22 cellular contexts compared by ENCODE assay signal in genomic region chr5:168424506-168425298, GRCh38.
DNase-seq lines count a peak whose midpoint lies in the region; ATAC-seq, FAIRE-seq and TF ChIP-seq lines count a peak whose summit lies in the region.
"Had no signal": no experiment of that assay in that cellular context is flagged by ENCODE, and none has a peak within 500 bp of the region (broad histone marks: within the 10 kb centered on the region; RNA-seq: fewer than 3 reads in every experiment).

No MANE protein-coding gene starts in this region.

- H3K27ac ChIP-seq in HepG2 (ENCODE audit: extremely low read length, insufficient read depth, low read length), result no peak overlapping the region
- H3K27ac ChIP-seq: uterus had no signal

- TF ChIP-seq CTCF in AG09319 (IDR thresholded peaks at IDR 0.05; ENCODE audit: low read depth, low read length) (no peak), HepG2 (CRISPR knock-in tag; IDR thresholded peaks at IDR 0.05) (no peak)

- no peak for FAIRE-seq in HepG2 (lab: Jason Lieb, UNC)
- FAIRE-seq: GM12891 had no signal

- POLR2A ChIA-PET in HepG2 (lab: Yijun Ruan, JAX), result no interaction called here

- DNase-seq in AG09319 (ENCODE audit: extremely low read depth, low read depth) (peak; percentile 4), HS-5 (ENCODE audit: low read depth) (peak; percentile 25), astrocyte of the hippocampus (ENCODE audit: low read depth, low spot score) (peak; percentile 66), HepG2 (ENCODE audit: low spot score) (no peak), NOMO-1 treated with DMSO at 0.1 percent for 48 hours (lab: John Stamatoyannopoulos, UW; ENCODE audit: unreplicated experiment) (no peak), DMS114 treated with DMSO at 0.1 percent for 48 hours (lab: John Stamatoyannopoulos, UW; ENCODE audit: unreplicated experiment) (no peak), NCI-H748 (lab: John Stamatoyannopoulos, UW; ENCODE audit: unreplicated experiment) (no peak)
- DNase-seq: activated CD4-positive, CD25-positive, alpha-beta regulatory T cell; GDM1; islet precursor cell; MV-4-11; natural killer cell; NCI-H2081 treated with DMSO at 0.1 percent for 48 hours; NCI-H524 treated with DMSO at 0.1 percent for 48 hours; OCI-M1; stimulated activated CD8-positive, alpha-beta memory T cell treated with anti-CD3 and anti-CD28 coated beads, Interleukin-4, amount 100 ng/mL, for 48 hours; T-helper 2 cell; uterus had no signal

- no peak overlapping the region for H3K9ac ChIP-seq in HepG2 (ENCODE audit: insufficient read depth, low read depth, low read length)

- no peaks in the 10 kb centered on the region for H3K79me2 ChIP-seq in HepG2 (ENCODE audit: insufficient read depth, low read length)

- WGBS in HepG2 (ENCODE audit: low lambda C conversion rate), result 91% methylated on average over 3 of the region's 3 CpGs

- H2AFZ ChIP-seq in HepG2 (ENCODE audit: low read length), result no peak overlapping the region

- CTCF ChIA-PET in HepG2 (lab: Yijun Ruan, JAX; ENCODE audit: low intra/inter-chr PET ratio, low total read pairs), result interaction anchor here (1.3 kb wide), 1 partner anchor 155 kb away, joined by 6 read pairs; no protein-coding TSS in a partner anchor

- TF ChIP-seq EP300 in HepG2 (IDR thresholded peaks at IDR 0.05; ENCODE audit: low read depth in 2 of 2, low read length in 2 of 2) (no peak), HepG2 (CRISPR knock-in tag; IDR thresholded peaks at IDR 0.05; ENCODE audit: borderline replicate concordance) (no peak)

- no TSS peak for BruUV-seq in HepG2 (replicated peaks; lab: Mats Ljungman, UMichigan)

- no peak for TF ChIP-seq POLR2A in HepG2 (IDR thresholded peaks at IDR 0.05; ENCODE audit: insufficient read depth in 1 of 2, low read depth in 2 of 2, low read length in 2 of 2)

- no peaks in the 10 kb centered on the region for H3K27me3 ChIP-seq in HepG2 (ENCODE audit: control insufficient read depth in 1 of 2, insufficient read depth in 2 of 2, low read length in 2 of 2)
- H3K27me3 ChIP-seq: uterus had no signal

- H3K4me3 ChIP-seq in HepG2 (replicated peaks in 1 of 3; ENCODE audit: insufficient read depth in 1 of 3, low read depth in 2 of 3, low read length in 3 of 3), result no peak overlapping the region
- H3K4me3 ChIP-seq: uterus had no signal

- peak overlapping the region; percentile 55 for H3K4me2 ChIP-seq in HepG2 (ENCODE audit: low read depth, low read length)

- intact Hi-C loops in HepG2 (cut with micrococcal nuclease; ENCODE audit: unreplicated experiment), result loop anchor here (5.0 kb wide), 1 partner anchor 132 kb away; the partner anchor contains the start of gene WWC1

- H3K36me3 ChIP-seq in HepG2 (replicated peaks in 1 of 2; ENCODE audit: control insufficient read depth in 1 of 2, insufficient read depth in 2 of 2, low read length in 2 of 2), result peaks cover 3 to 15% of the 10 kb centered on the region in 2 experiments; a peak in 2 of 5 replicates
- H3K36me3 ChIP-seq: uterus had no signal

- peaks cover 25% of the 10 kb centered on the region for H3K4me1 ChIP-seq in HepG2 (ENCODE audit: insufficient read depth, low read length)
- H3K4me1 ChIP-seq: uterus had no signal

- no peaks in the 10 kb centered on the region for H3K9me3 ChIP-seq in HepG2 (ENCODE audit: low read length)
- H3K9me3 ChIP-seq: uterus had no signal

- in situ Hi-C loops in HepG2 (cut with HindIII; ENCODE audit: extremely low pct_ligation_motif_present, low pct_unique_long_range_greater_than_20kb), result loop anchor here (5.0 kb wide), 1 partner anchor 152 kb away; no protein-coding TSS in a partner anchor

- ATAC-seq in HepG2, result peak; percentile 16; the same call in 1 of the 3 replicates
- no peak for ATAC-seq in GM21619 (IDR thresholded peaks at IDR 0.05; ENCODE audit: unreplicated experiment)
- ATAC-seq: activated T-helper 17 cell treated with anti-CD3 and anti-CD28 coated beads, Interleukin-2, amount 50 U/mL, for 72 hours; esophagus mucosa; natural killer cell had no signal

- TF ChIP-seq RAD21 in HepG2 (CRISPR knock-in tag; IDR thresholded peaks at IDR 0.05), result no peak

- no peaks in the 10 kb centered on the region for H4K20me1 ChIP-seq in HepG2 (ENCODE audit: insufficient read depth, low read length)

TF ChIP-seq in HepG2, 621 proteins besides CTCF, POLR2A, EP300 and RAD21:
- TF ChIP-seq MED1 (CRISPR knock-in tag; IDR thresholded peaks at IDR 0.05) (no peak), GMEB1 (CRISPR knock-in tag; IDR thresholded peaks at IDR 0.05; ENCODE audit: borderline replicate concordance) (no peak), SIN3B (IDR thresholded peaks at IDR 0.05; ENCODE audit: low read length) (no peak), ZMAT3 (CRISPR knock-in tag; conservative IDR thresholded peaks at IDR 0.05) (no peak), ZFP1 (CRISPR knock-in tag; IDR thresholded peaks at IDR 0.05) (no peak), ZFP36L2 (CRISPR knock-in tag; IDR thresholded peaks at IDR 0.05) (no peak), ERF (CRISPR knock-in tag; IDR thresholded peaks at IDR 0.05) (no peak)

Comparison
In these comparisons a context has a peak if more than half of its experiments do, and no peak if none do; other contexts are left out.
1. DNase-seq: peak in AG09319 (single experiment), HS-5 (single experiment) and astrocyte of the hippocampus (single experiment); none in HepG2 (single experiment), NOMO-1 treated with DMSO at 0.1 percent for 48 hours (single experiment), DMS114 treated with DMSO at 0.1 percent for 48 hours (single experiment) and NCI-H748 (single experiment).